1 cellular context compared by ENCODE assay signal in genomic region chr19:36797786-36798108, GRCh38.
TF ChIP-seq lines count a peak whose summit lies in the region.

No MANE protein-coding gene starts in this region.

TF ChIP-seq in GM12878, 131 proteins besides CTCF, POLR2A, EP300 and RAD21:
- no peak for TF ChIP-seq ELK1 (IDR thresholded peaks at IDR 0.05; ENCODE audit: low read depth, low read length)
- no peak for TF ChIP-seq LARP7 (IDR thresholded peaks at IDR 0.05)
- no peak for TF ChIP-seq MAX (IDR thresholded peaks at IDR 0.05; ENCODE audit: low read depth, low read length)
- TF ChIP-seq HDGF (IDR thresholded peaks at IDR 0.05): no peak
- TF ChIP-seq ATF7 (IDR thresholded peaks at IDR 0.05; ENCODE audit: low read depth): no peak
- no peak for TF ChIP-seq IKZF1 (conservative IDR thresholded peaks at IDR 0.05)
- TF ChIP-seq YY1 (IDR thresholded peaks at IDR 0.05; ENCODE audit: low read depth, low read length): no peak; the same call in 1 of the 2 replicates
- TF ChIP-seq USF2 (IDR thresholded peaks at IDR 0.05; ENCODE audit: borderline replicate concordance, low read depth, low read length): no peak
- TF ChIP-seq RBBP5 (conservative IDR thresholded peaks at IDR 0.05): no peak
- no peak for TF ChIP-seq E2F8 (IDR thresholded peaks at IDR 0.05; ENCODE audit: low read depth, partially characterized antibody)
- no peak for TF ChIP-seq FOXK2 (IDR thresholded peaks at IDR 0.05)
- no peak for TF ChIP-seq ZBTB4 (CRISPR knock-in tag; IDR thresholded peaks at IDR 0.05)
- TF ChIP-seq BRCA1 (IDR thresholded peaks at IDR 0.05; ENCODE audit: low read depth, low read length): no peak
- TF ChIP-seq BCLAF1 (IDR thresholded peaks at IDR 0.05): no peak
- no peak for TF ChIP-seq RUNX3 (IDR thresholded peaks at IDR 0.05; ENCODE audit: low read length)
- no peak for TF ChIP-seq CBX3 (IDR thresholded peaks at IDR 0.05; ENCODE audit: borderline replicate concordance, low read depth)
- TF ChIP-seq PAX8 (IDR thresholded peaks at IDR 0.05): no peak
- no peak for TF ChIP-seq SUZ12 (IDR thresholded peaks at IDR 0.05; ENCODE audit: unreplicated experiment)
- TF ChIP-seq IRF5 (IDR thresholded peaks at IDR 0.05; ENCODE audit: borderline replicate concordance): no peak
- TF ChIP-seq ZNF274 (IDR thresholded peaks at IDR 0.05; ENCODE audit: insufficient read depth, insufficient read length): no peak
